ENCODE assay signal across 1 cellular context in the genomic region with DNA sequence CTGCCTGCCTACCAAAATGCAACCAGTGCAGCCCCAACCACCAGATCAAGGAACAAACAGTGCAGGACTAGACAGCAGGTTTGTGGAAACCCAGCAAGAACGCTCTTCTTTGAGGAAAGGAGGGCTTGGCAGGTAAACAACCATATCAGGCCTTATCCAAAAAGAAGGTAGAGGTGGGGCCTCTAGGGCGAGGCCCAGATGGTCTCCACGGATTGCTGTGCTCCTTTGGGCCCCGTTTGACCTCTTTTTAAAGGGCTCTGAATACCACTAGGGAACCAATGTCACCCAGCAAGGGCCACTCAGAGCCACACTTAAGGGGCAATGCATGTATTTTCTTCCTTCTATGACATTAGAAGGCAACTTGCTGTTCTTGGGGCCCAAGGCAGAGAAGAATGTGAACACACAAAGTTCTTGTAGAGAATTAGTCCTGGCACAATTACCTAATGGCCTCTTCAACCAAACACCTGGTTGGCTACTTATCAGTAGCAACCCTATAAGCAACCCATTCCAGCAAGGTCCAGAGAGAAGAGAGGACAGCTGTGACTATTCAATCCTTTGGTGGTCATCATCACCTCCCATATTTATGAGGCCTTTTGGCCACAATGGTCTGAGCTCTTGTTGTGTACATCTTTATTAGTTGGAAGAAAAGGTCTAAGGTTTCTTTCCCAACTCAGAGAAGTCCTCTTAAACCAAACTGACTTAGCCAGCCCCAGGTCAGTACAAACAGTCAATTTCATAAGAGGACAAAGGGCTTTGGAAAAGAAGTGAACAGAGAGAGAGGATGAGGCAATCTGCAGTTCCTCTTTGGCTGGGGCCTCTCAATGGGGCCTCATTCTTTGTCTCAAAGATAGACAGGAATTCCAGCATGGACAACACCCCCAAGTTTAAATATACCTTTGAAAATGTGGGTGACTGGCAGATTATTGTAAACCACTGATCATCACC.
TF ChIP-seq lines count a peak whose summit lies in the region.

No MANE protein-coding gene starts in this region.

TF ChIP-seq in HepG2, 621 proteins besides CTCF, POLR2A, EP300 and RAD21 (continued from another document and continues in another):
- TF ChIP-seq, protein P1, sequence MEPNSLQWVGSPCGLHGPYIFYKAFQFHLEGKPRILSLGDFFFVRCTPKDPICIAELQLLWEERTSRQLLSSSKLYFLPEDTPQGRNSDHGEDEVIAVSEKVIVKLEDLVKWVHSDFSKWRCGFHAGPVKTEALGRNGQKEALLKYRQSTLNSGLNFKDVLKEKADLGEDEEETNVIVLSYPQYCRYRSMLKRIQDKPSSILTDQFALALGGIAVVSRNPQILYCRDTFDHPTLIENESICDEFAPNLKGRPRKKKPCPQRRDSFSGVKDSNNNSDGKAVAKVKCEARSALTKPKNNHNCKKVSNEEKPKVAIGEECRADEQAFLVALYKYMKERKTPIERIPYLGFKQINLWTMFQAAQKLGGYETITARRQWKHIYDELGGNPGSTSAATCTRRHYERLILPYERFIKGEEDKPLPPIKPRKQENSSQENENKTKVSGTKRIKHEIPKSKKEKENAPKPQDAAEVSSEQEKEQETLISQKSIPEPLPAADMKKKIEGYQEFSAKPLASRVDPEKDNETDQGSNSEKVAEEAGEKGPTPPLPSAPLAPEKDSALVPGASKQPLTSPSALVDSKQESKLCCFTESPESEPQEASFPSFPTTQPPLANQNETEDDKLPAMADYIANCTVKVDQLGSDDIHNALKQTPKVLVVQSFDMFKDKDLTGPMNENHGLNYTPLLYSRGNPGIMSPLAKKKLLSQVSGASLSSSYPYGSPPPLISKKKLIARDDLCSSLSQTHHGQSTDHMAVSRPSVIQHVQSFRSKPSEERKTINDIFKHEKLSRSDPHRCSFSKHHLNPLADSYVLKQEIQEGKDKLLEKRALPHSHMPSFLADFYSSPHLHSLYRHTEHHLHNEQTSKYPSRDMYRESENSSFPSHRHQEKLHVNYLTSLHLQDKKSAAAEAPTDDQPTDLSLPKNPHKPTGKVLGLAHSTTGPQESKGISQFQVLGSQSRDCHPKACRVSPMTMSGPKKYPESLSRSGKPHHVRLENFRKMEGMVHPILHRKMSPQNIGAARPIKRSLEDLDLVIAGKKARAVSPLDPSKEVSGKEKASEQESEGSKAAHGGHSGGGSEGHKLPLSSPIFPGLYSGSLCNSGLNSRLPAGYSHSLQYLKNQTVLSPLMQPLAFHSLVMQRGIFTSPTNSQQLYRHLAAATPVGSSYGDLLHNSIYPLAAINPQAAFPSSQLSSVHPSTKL (CRISPR knock-in tag; IDR thresholded peaks at IDR 0.05): peak; percentile 97
- TF ChIP-seq THAP11 (CRISPR knock-in tag; IDR thresholded peaks at IDR 0.05): peak; percentile 49; the same call in 1 of the 2 replicates
- TF ChIP-seq ZNF83 (CRISPR knock-in tag; IDR thresholded peaks at IDR 0.05; ENCODE audit: borderline replicate concordance): no peak
- TF ChIP-seq ZNF331 (CRISPR knock-in tag; IDR thresholded peaks at IDR 0.05): peak; percentile 83; the same call in 1 of the 2 replicates
- peak; percentile 90 for TF ChIP-seq POGZ (CRISPR knock-in tag; IDR thresholded peaks at IDR 0.05)
- TF ChIP-seq JDP2 (CRISPR knock-in tag; IDR thresholded peaks at IDR 0.05; ENCODE audit: borderline replicate concordance): no peak
- peak; percentile 71 for TF ChIP-seq RARA (CRISPR knock-in tag; IDR thresholded peaks at IDR 0.05)
- TF ChIP-seq SYNCRIP (IDR thresholded peaks at IDR 0.05; ENCODE audit: insufficient read depth, low read depth, low read length): no peak
- TF ChIP-seq HNF4G (IDR thresholded peaks at IDR 0.05; ENCODE audit: borderline replicate concordance, low read depth, low read length): peak; percentile 90
- TF ChIP-seq HNF4G (CRISPR knock-in tag; IDR thresholded peaks at IDR 0.05; ENCODE audit: borderline replicate concordance, low read depth): 0 out of 2 replicates have a peak, but pooled peaks have one; percentile 30
- TF ChIP-seq, protein P2, sequence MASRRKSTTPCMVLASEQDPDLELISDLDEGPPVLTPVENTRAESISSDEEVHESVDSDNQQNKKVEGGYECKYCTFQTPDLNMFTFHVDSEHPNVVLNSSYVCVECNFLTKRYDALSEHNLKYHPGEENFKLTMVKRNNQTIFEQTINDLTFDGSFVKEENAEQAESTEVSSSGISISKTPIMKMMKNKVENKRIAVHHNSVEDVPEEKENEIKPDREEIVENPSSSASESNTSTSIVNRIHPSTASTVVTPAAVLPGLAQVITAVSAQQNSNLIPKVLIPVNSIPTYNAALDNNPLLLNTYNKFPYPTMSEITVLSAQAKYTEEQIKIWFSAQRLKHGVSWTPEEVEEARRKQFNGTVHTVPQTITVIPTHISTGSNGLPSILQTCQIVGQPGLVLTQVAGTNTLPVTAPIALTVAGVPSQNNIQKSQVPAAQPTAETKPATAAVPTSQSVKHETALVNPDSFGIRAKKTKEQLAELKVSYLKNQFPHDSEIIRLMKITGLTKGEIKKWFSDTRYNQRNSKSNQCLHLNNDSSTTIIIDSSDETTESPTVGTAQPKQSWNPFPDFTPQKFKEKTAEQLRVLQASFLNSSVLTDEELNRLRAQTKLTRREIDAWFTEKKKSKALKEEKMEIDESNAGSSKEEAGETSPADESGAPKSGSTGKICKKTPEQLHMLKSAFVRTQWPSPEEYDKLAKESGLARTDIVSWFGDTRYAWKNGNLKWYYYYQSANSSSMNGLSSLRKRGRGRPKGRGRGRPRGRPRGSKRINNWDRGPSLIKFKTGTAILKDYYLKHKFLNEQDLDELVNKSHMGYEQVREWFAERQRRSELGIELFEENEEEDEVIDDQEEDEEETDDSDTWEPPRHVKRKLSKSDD (CRISPR knock-in tag; IDR thresholded peaks at IDR 0.05; ENCODE audit: low read depth): 0 out of 2 replicates have a peak, but pooled peaks have one; percentile 7
- TF ChIP-seq RORA (CRISPR knock-in tag; IDR thresholded peaks at IDR 0.05): 0 out of 2 replicates have a peak, but pooled peaks have one; percentile 53
- 0 out of 2 replicates have a peak, but pooled peaks have one; percentile 37 for TF ChIP-seq SALL2 (CRISPR knock-in tag; IDR thresholded peaks at IDR 0.05)
- TF ChIP-seq, protein P3, sequence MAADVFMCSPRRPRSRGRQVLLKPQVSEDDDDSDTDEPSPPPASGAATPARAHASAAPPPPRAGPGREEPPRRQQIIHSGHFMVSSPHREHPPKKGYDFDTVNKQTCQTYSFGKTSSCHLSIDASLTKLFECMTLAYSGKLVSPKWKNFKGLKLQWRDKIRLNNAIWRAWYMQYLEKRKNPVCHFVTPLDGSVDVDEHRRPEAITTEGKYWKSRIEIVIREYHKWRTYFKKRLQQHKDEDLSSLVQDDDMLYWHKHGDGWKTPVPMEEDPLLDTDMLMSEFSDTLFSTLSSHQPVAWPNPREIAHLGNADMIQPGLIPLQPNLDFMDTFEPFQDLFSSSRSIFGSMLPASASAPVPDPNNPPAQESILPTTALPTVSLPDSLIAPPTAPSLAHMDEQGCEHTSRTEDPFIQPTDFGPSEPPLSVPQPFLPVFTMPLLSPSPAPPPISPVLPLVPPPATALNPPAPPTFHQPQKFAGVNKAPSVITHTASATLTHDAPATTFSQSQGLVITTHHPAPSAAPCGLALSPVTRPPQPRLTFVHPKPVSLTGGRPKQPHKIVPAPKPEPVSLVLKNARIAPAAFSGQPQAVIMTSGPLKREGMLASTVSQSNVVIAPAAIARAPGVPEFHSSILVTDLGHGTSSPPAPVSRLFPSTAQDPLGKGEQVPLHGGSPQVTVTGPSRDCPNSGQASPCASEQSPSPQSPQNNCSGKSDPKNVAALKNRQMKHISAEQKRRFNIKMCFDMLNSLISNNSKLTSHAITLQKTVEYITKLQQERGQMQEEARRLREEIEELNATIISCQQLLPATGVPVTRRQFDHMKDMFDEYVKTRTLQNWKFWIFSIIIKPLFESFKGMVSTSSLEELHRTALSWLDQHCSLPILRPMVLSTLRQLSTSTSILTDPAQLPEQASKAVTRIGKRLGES (CRISPR knock-in tag; IDR thresholded peaks at IDR 0.05; ENCODE audit: borderline replicate concordance): 0 out of 2 replicates have a peak, but pooled peaks have one; percentile 16
- TF ChIP-seq RBM39 (IDR thresholded peaks at IDR 0.05; ENCODE audit: low read depth, low read length, poor library complexity, severe bottlenecking): no peak
- peak; percentile 95 for TF ChIP-seq CEBPB (IDR thresholded peaks at IDR 0.05; ENCODE audit: borderline replicate concordance, low read depth, low read length)
- TF ChIP-seq, protein P4, sequence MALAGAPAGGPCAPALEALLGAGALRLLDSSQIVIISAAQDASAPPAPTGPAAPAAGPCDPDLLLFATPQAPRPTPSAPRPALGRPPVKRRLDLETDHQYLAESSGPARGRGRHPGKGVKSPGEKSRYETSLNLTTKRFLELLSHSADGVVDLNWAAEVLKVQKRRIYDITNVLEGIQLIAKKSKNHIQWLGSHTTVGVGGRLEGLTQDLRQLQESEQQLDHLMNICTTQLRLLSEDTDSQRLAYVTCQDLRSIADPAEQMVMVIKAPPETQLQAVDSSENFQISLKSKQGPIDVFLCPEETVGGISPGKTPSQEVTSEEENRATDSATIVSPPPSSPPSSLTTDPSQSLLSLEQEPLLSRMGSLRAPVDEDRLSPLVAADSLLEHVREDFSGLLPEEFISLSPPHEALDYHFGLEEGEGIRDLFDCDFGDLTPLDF (CRISPR knock-in tag; IDR thresholded peaks at IDR 0.05): no peak
- TF ChIP-seq, protein P5, sequence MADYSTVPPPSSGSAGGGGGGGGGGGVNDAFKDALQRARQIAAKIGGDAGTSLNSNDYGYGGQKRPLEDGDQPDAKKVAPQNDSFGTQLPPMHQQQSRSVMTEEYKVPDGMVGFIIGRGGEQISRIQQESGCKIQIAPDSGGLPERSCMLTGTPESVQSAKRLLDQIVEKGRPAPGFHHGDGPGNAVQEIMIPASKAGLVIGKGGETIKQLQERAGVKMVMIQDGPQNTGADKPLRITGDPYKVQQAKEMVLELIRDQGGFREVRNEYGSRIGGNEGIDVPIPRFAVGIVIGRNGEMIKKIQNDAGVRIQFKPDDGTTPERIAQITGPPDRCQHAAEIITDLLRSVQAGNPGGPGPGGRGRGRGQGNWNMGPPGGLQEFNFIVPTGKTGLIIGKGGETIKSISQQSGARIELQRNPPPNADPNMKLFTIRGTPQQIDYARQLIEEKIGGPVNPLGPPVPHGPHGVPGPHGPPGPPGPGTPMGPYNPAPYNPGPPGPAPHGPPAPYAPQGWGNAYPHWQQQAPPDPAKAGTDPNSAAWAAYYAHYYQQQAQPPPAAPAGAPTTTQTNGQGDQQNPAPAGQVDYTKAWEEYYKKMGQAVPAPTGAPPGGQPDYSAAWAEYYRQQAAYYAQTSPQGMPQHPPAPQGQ (CRISPR knock-in tag; IDR thresholded peaks at IDR 0.05; ENCODE audit: borderline replicate concordance): no peak
- TF ChIP-seq NKX3-1 (CRISPR knock-in tag; IDR thresholded peaks at IDR 0.05): no peak
- TF ChIP-seq ZNF557 (CRISPR knock-in tag; IDR thresholded peaks at IDR 0.05): 0 out of 2 replicates have a peak, but pooled peaks have one; percentile 44
- TF ChIP-seq ZNF44 (CRISPR knock-in tag; IDR thresholded peaks at IDR 0.05): no peak
- no peak for TF ChIP-seq ZNF749 (CRISPR knock-in tag; IDR thresholded peaks at IDR 0.05; ENCODE audit: borderline replicate concordance)
- TF ChIP-seq HDAC2 (CRISPR knock-in tag; IDR thresholded peaks at IDR 0.05): peak; percentile 90
- TF ChIP-seq, protein P6, sequence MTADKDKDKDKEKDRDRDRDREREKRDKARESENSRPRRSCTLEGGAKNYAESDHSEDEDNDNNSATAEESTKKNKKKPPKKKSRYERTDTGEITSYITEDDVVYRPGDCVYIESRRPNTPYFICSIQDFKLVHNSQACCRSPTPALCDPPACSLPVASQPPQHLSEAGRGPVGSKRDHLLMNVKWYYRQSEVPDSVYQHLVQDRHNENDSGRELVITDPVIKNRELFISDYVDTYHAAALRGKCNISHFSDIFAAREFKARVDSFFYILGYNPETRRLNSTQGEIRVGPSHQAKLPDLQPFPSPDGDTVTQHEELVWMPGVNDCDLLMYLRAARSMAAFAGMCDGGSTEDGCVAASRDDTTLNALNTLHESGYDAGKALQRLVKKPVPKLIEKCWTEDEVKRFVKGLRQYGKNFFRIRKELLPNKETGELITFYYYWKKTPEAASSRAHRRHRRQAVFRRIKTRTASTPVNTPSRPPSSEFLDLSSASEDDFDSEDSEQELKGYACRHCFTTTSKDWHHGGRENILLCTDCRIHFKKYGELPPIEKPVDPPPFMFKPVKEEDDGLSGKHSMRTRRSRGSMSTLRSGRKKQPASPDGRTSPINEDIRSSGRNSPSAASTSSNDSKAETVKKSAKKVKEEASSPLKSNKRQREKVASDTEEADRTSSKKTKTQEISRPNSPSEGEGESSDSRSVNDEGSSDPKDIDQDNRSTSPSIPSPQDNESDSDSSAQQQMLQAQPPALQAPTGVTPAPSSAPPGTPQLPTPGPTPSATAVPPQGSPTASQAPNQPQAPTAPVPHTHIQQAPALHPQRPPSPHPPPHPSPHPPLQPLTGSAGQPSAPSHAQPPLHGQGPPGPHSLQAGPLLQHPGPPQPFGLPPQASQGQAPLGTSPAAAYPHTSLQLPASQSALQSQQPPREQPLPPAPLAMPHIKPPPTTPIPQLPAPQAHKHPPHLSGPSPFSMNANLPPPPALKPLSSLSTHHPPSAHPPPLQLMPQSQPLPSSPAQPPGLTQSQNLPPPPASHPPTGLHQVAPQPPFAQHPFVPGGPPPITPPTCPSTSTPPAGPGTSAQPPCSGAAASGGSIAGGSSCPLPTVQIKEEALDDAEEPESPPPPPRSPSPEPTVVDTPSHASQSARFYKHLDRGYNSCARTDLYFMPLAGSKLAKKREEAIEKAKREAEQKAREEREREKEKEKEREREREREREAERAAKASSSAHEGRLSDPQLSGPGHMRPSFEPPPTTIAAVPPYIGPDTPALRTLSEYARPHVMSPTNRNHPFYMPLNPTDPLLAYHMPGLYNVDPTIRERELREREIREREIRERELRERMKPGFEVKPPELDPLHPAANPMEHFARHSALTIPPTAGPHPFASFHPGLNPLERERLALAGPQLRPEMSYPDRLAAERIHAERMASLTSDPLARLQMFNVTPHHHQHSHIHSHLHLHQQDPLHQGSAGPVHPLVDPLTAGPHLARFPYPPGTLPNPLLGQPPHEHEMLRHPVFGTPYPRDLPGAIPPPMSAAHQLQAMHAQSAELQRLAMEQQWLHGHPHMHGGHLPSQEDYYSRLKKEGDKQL (CRISPR knock-in tag; IDR thresholded peaks at IDR 0.05; ENCODE audit: low read depth): 0 out of 2 replicates have a peak, but pooled peaks have one; percentile 39
- TF ChIP-seq SP1 (IDR thresholded peaks at IDR 0.05): no peak
- no peak for TF ChIP-seq SP1 (CRISPR knock-in tag; IDR thresholded peaks at IDR 0.05)
- TF ChIP-seq ZNF629 (CRISPR knock-in tag; conservative IDR thresholded peaks at IDR 0.05): 0 out of 2 replicates have a peak, but pooled peaks have one; percentile 8
- TF ChIP-seq, protein P7, sequence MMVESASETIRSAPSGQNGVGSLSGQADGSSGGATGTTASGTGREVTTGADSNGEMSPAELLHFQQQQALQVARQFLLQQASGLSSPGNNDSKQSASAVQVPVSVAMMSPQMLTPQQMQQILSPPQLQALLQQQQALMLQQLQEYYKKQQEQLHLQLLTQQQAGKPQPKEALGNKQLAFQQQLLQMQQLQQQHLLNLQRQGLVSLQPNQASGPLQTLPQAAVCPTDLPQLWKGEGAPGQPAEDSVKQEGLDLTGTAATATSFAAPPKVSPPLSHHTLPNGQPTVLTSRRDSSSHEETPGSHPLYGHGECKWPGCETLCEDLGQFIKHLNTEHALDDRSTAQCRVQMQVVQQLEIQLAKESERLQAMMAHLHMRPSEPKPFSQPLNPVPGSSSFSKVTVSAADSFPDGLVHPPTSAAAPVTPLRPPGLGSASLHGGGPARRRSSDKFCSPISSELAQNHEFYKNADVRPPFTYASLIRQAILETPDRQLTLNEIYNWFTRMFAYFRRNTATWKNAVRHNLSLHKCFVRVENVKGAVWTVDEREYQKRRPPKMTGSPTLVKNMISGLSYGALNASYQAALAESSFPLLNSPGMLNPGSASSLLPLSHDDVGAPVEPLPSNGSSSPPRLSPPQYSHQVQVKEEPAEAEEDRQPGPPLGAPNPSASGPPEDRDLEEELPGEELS (CRISPR knock-in tag; IDR thresholded peaks at IDR 0.05): peak; percentile 86
- peak; percentile 74; the same call in 1 of the 2 replicates for TF ChIP-seq SSRP1 (CRISPR knock-in tag; IDR thresholded peaks at IDR 0.05)
- TF ChIP-seq ZNF792 (CRISPR knock-in tag; IDR thresholded peaks at IDR 0.05): peak; percentile 34; the same call in 1 of the 2 replicates
- peak; percentile 48; the same call in 1 of the 2 replicates for TF ChIP-seq ZSCAN20 (CRISPR knock-in tag; IDR thresholded peaks at IDR 0.05; ENCODE audit: borderline replicate concordance)
